Comparison of ENCODE assay signal across 36 cellular contexts in genomic region chr7:106101726-106102125, GRCh38. TPM values are rescaled to one million over a fixed set of nuclear protein-coding genes. Genes with fewer than 3 reads are reported as not detected.
DNase-seq lines count a peak whose midpoint lies in the region; ATAC-seq, FAIRE-seq and TF ChIP-seq lines count a peak whose summit lies in the region.
"Had no signal": no experiment of that assay in that cellular context is flagged by ENCODE, and none has a peak within 500 bp of the region (broad histone marks: within the 10 kb centered on the region; RNA-seq: fewer than 3 reads in every experiment).

No MANE protein-coding gene starts in this region.

- peak overlapping the region; percentile 69 for H3K4me2 ChIP-seq in DOHH2 (ENCODE audit: low read length)
- H3K4me2 ChIP-seq in astrocyte (ENCODE audit: low read length), result no peak overlapping the region
- H3K4me2 ChIP-seq: PC-9 had no signal

- H3K4me1 ChIP-seq in DOHH2 (ENCODE audit: control insufficient read depth, low read length) (peaks cover 100% of the 10 kb centered on the region), astrocyte (ENCODE audit: insufficient read depth, low read length) (no peaks in the 10 kb centered on the region)
- H3K4me1 ChIP-seq: colonic mucosa had no signal

- H3K4me3 ChIP-seq in DOHH2 (ENCODE audit: low read length) (peak overlapping the region; percentile 58), astrocyte (ENCODE audit: insufficient read depth, low read depth, low read length) (no peak overlapping the region)
- H3K4me3 ChIP-seq: colonic mucosa, PC-9, skin epidermis, suprapubic skin, upper lobe of left lung had no signal

- FAIRE-seq in astrocyte (lab: Jason Lieb, UNC), result no peak
- FAIRE-seq: bronchial epithelial cell had no signal

- H3K79me2 ChIP-seq in DOHH2 (ENCODE audit: control insufficient read depth, low read length) (peaks cover 100% of the 10 kb centered on the region), astrocyte (ENCODE audit: insufficient read depth, low read length) (peaks cover 88% of the 10 kb centered on the region)

- no peaks in the 10 kb centered on the region for H3K9me3 Mint-ChIP-seq in astrocyte (ENCODE audit: unreplicated experiment)
- H3K9me3 Mint-ChIP-seq: activated naive CD4-positive, alpha-beta T cell treated with anti-CD3 and anti-CD28 coated beads, Interleukin-2, amount 50 U/mL, for 24 hours; mesothelial cell of epicardium; naive thymus-derived CD4-positive, alpha-beta T cell had no signal

- H3K4me3 Mint-ChIP-seq in astrocyte (ENCODE audit: unreplicated experiment), result no peak overlapping the region
- H3K4me3 Mint-ChIP-seq: activated naive CD4-positive, alpha-beta T cell treated with anti-CD3 and anti-CD28 coated beads, Interleukin-2, amount 50 U/mL, for 24 hours; mesothelial cell of epicardium had no signal

- peaks cover 50% of the 10 kb centered on the region for H3F3A ChIP-seq in DOHH2 (ENCODE audit: control insufficient read depth, insufficient read depth)

- no peaks in the 10 kb centered on the region for H3K9me2 ChIP-seq in DOHH2 (replicated peaks; ENCODE audit: control insufficient read depth, low read length)

- H3K9me3 ChIP-seq in DOHH2 (ENCODE audit: control insufficient read depth, insufficient read depth, low read length) (no peaks in the 10 kb centered on the region), astrocyte (ENCODE audit: insufficient read depth, low read depth, low read length) (no peaks in the 10 kb centered on the region)
- H3K9me3 ChIP-seq: colonic mucosa, neutrophil, suprapubic skin, upper lobe of left lung had no signal

- peaks cover 13% of the 10 kb centered on the region for H3K4me1 Mint-ChIP-seq in astrocyte (ENCODE audit: low read depth, unreplicated experiment)

- H2AFZ ChIP-seq in astrocyte (ENCODE audit: low read depth, low read length), result no peak overlapping the region
- H2AFZ ChIP-seq: PC-9 had no signal

- TF ChIP-seq CTCF in DOHH2 (IDR thresholded peaks at IDR 0.05; ENCODE audit: low read depth, low read length, poor library complexity, severe bottlenecking) (no peak), astrocyte (IDR thresholded peaks at IDR 0.05; ENCODE audit: insufficient read depth, low read depth, low read length) (no peak)

- H3K9ac ChIP-seq in astrocyte (ENCODE audit: low read length), result no peak overlapping the region

- no peak overlapping the region for H3K27ac Mint-ChIP-seq in astrocyte (ENCODE audit: unreplicated experiment)
- H3K27ac Mint-ChIP-seq: activated naive CD4-positive, alpha-beta T cell treated with anti-CD3 and anti-CD28 coated beads, Interleukin-2, amount 50 U/mL, for 24 hours; mesothelial cell of epicardium had no signal

- peaks cover 31% of the 10 kb centered on the region for H4K20me1 ChIP-seq in DOHH2 (ENCODE audit: control insufficient read depth, insufficient read depth, low read depth, low read length)
- peaks cover 69% of the 10 kb centered on the region for H4K20me1 ChIP-seq in astrocyte (ENCODE audit: insufficient read depth, low read length)

- H3K27me3 ChIP-seq in DOHH2 (ENCODE audit: control insufficient read depth, low read length) (no peaks in the 10 kb centered on the region), astrocyte (ENCODE audit: insufficient read depth, low read length) (no peaks in the 10 kb centered on the region)
- H3K27me3 ChIP-seq: colonic mucosa, neutrophil, suprapubic skin, upper lobe of left lung had no signal

- H3K27me3 Mint-ChIP-seq in astrocyte (ENCODE audit: low read depth, unreplicated experiment), result no peaks in the 10 kb centered on the region
- H3K27me3 Mint-ChIP-seq: activated naive CD4-positive, alpha-beta T cell treated with anti-CD3 and anti-CD28 coated beads, Interleukin-2, amount 50 U/mL, for 24 hours; naive thymus-derived CD4-positive, alpha-beta T cell had no signal

- ATAC-seq in GM19397 (IDR thresholded peaks at IDR 0.05; ENCODE audit: unreplicated experiment), result no peak
- ATAC-seq: naive thymus-derived CD4-positive, alpha-beta T cell had no signal

- no peaks in the 10 kb centered on the region for H3K36me3 Mint-ChIP-seq in astrocyte (ENCODE audit: low read depth, unreplicated experiment)

- DNase-seq in NCI-H226, result peak; percentile 13
- DNase-seq in astrocyte (ENCODE audit: low read depth), result peak; percentile 68
- peak; percentile 23 for DNase-seq in myocyte (ENCODE audit: low read depth)
- no peak for DNase-seq in stimulated activated naive CD4-positive, alpha-beta T cell treated with Interleukin-2 at 50 U/mL for 16 hours (lab: John Stamatoyannopoulos, UW)
- no peak for DNase-seq in inferior parietal cortex (ENCODE audit: extremely low spot score)
- no peak for DNase-seq in OCI-M1 (lab: John Stamatoyannopoulos, UW)
- DNase-seq: activated CD4-positive, alpha-beta T cell treated with anti-CD3 and anti-CD28 coated beads for 4 hours; amygdala; Calu3; colonic mucosa; DMS79; effector CD4-positive, alpha-beta T cell; GF-D8; GOT3; islet precursor cell; KBM-7; left ventricle myocardium superior; MM.1S; naive thymus-derived CD4-positive, alpha-beta T cell; NCI-H1930; NCI-H2171 treated with DMSO at 0.1 percent for 48 hours; NCI-H524; PC-9; Right ventricle myocardium superior; stimulated activated naive CD4-positive, alpha-beta T cell; upper lobe of left lung had no signal

- H3K27ac ChIP-seq in DOHH2 (ENCODE audit: low read depth, low read length) (peak overlapping the region; percentile 46), astrocyte (ENCODE audit: low read depth, low read length) (no peak overlapping the region)
- H3K27ac ChIP-seq: C4-2B, colonic mucosa, neutrophil, PC-9, skin epidermis, suprapubic skin, upper lobe of left lung, VCaP had no signal

- peaks cover 95% of the 10 kb centered on the region for H3K36me3 ChIP-seq in DOHH2 (ENCODE audit: control insufficient read depth, low read length)
- no peaks in the 10 kb centered on the region for H3K36me3 ChIP-seq in astrocyte (ENCODE audit: insufficient read depth, low read length)
- H3K36me3 ChIP-seq: colonic mucosa had no signal

RNA-seq across cellular contexts. Expression of gene SYPL1, which starts 10.4 kb away (rescaled TPM):
- 58.8 and 59.7 TPM in 2 replicates for total RNA-seq in astrocyte
- total RNA-seq in myocyte, result 72.0 and 76.2 TPM in 2 replicates
- 72.6 TPM for polyA plus RNA-seq in myocyte (2012)

Comparison
In these comparisons a context has a peak if more than half of its experiments do, and no peak if none do; other contexts are left out.
1. DNase-seq: peak in NCI-H226 (single experiment), astrocyte (single experiment) and myocyte (single experiment); none in stimulated activated naive CD4-positive, alpha-beta T cell treated with Interleukin-2 at 50 U/mL for 16 hours (single experiment), inferior parietal cortex (single experiment) and OCI-M1 (single experiment).